ENCODE assay signal across 10 cellular contexts in the genomic region with DNA sequence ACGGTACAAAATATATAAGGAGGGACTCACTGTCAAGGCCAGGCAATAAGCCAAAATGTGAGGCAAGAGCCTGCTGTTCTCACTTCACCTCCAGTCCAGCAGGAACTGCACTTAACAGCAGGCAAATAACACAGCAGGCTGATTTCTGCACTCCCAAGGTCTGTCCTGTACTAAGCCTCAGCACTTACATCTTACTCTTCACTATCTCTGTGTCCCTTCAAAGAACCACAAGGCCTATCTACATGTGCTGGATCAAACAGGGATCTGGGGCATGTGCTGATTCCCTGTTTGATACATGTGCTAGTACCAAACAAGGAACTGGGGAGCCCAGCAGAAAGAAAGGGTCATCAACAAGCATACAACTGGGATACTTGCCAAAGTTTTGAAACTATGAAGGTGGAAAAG. TPM values are rescaled to one million over a fixed set of nuclear protein-coding genes. Genes with fewer than 3 reads are reported as not detected.
A peak's percentile ranks its signal among the peaks of the same experiment; 100 is the strongest.
DNase-seq lines count a peak whose midpoint lies in the region; ATAC-seq and TF ChIP-seq lines count a peak whose summit lies in the region.
"Had no signal": no experiment of that assay in that cellular context is flagged by ENCODE, and none has a peak within 500 bp of the region (broad histone marks: within the 10 kb centered on the region; RNA-seq: fewer than 3 reads in every experiment).

No MANE protein-coding gene starts in this region.

- ATAC-seq in sciatic nerve (peak; percentile 89), GM21576 (IDR thresholded peaks at IDR 0.05; ENCODE audit: unreplicated experiment) (no peak)

- DNase-seq in G401 (ENCODE audit: low spot score) (peak; percentile 19), RPMI7951 (ENCODE audit: low read depth) (peak; percentile 80), fibroblast of villous mesenchyme (ENCODE audit: low read depth) (peak; percentile 96), sciatic nerve (ENCODE audit: low spot score) (peak; percentile 76), NCI-H187 treated with DMSO at 0.1 percent for 48 hours (lab: John Stamatoyannopoulos, UW) (no peak), midbrain (lab: John Stamatoyannopoulos, UW) (no peak)
- no peak for DNase-seq in activated CD8-positive, alpha-beta memory T cell treated with anti-CD3 and anti-CD28 coated beads, Interleukin-2, amount 50 U/mL, for 4 hours
- DNase-seq: activated naive CD4-positive, alpha-beta T cell treated with anti-CD3 and anti-CD28 coated beads, Interleukin-2, amount 50 U/mL, for 16 hours; NCI-H1105 had no signal

- intact Hi-C loops in sciatic nerve (cut with DNase I), result no loop called here

- in situ Hi-C loops in G401 (cut with HindIII; ENCODE audit: low sequenced_read_pairs), result no loop called here

- no peak for TF ChIP-seq CTCF in fibroblast of villous mesenchyme (IDR thresholded peaks at IDR 0.05; ENCODE audit: insufficient read depth, low read depth, low read length)

- no peak overlapping the region for H3K4me3 ChIP-seq in fibroblast of villous mesenchyme (ENCODE audit: low read depth, low read length)

RNA-seq across cellular contexts. Expression of a gene that starts 22.2 kb away (rescaled TPM):
- 32.3 and 82.5 TPM in 2 replicates for total RNA-seq in G401 (2014; rRNA removed; shearing (Covaris generic))
- total RNA-seq in RPMI7951 (2014; rRNA removed; shearing (Covaris generic)), result 47.0 and 56.8 TPM in 2 replicates
- total RNA-seq in fibroblast of villous mesenchyme (160 TPM in 2 replicates), sciatic nerve (251 TPM)

Comparison
In these comparisons a context has a peak if more than half of its experiments do, and no peak if none do; other contexts are left out.
1. DNase-seq: peak in G401 (single experiment), RPMI7951 (single experiment), fibroblast of villous mesenchyme (single experiment) and sciatic nerve (single experiment); none in activated CD8-positive, alpha-beta memory T cell treated with anti-CD3 and anti-CD28 coated beads, Interleukin-2, amount 50 U/mL, for 4 hours (single experiment), NCI-H187 treated with DMSO at 0.1 percent for 48 hours (single experiment) and midbrain (single experiment).